33 cellular contexts compared by ENCODE assay signal in the genomic region with DNA sequence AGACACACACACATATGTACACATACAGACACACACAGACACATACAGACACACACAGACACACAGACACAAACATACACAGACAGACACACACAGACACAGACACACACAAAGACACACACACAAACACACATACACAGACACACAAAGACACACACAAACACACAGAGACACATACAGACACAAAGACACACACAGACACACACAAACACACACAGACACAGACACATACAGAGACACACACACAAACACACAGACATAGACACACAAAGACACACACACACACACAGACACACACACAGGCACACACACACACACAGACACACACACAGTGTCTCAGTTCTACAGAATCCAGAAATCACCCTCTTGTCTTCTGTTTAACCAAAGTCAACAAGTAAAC.
"Had no signal": no experiment of that assay in that cellular context is flagged by ENCODE, and none has a peak within 500 bp of the region (broad histone marks: within the 10 kb centered on the region; RNA-seq: fewer than 3 reads in every experiment).

No MANE protein-coding gene starts in this region.

- H3K4me3 ChIP-seq: body of pancreas, esophagus muscularis mucosa, gastrocnemius medialis, heart left ventricle had no signal

- H3K36me3 ChIP-seq: esophagus muscularis mucosa, gastrocnemius medialis, heart left ventricle, WERI-Rb-1 had no signal

- ATAC-seq: activated CD4-positive, CD25-positive, alpha-beta regulatory T cell treated with anti-CD3 and anti-CD28 coated beads, Interleukin-2, amount 50 U/mL, for 24 hours; activated CD8-positive, alpha-beta T cell treated with anti-CD3 and anti-CD28 coated beads for 36 hours; activated T-cell treated with anti-CD3 and anti-CD28 coated beads, Interleukin-2, amount 50 U/mL, for 4 hours; activated T-helper 17 cell treated with anti-CD3 and anti-CD28 coated beads, Interleukin-2, amount 50 U/mL, for 72 hours; body of pancreas; effector memory CD8-positive, alpha-beta T cell; foreskin keratinocyte; gastrocnemius medialis; heart left ventricle; T-helper 17 cell had no signal

- H3K27ac Mint-ChIP-seq: activated B cell treated with CpG ODN at 0.5 μM for 24 hours; activated CD8-positive, alpha-beta T cell treated with anti-CD3 and anti-CD28 coated beads for 36 hours; activated naive CD8-positive, alpha-beta T cell; activated T-helper 17 cell treated with anti-CD3 and anti-CD28 coated beads, Interleukin-2, amount 50 U/mL, for 72 hours; effector memory CD8-positive, alpha-beta T cell; T-helper 17 cell; T-helper 2 cell treated with Interferon-gamma antibody and Interleukin-4, amounts not matched to agents 5 μg/mL and 100 μg/mL, for 36 hours had no signal

- H3K4me1 ChIP-seq: body of pancreas, esophagus muscularis mucosa, foreskin keratinocyte, gastrocnemius medialis, heart left ventricle had no signal

- H3K4me1 Mint-ChIP-seq: activated B cell treated with CpG ODN at 0.5 μM for 24 hours, T-helper 17 cell had no signal

- H3K4me3 Mint-ChIP-seq: activated B cell treated with CpG ODN at 0.5 μM for 24 hours; activated CD8-positive, alpha-beta T cell treated with anti-CD3 and anti-CD28 coated beads for 36 hours; activated naive CD8-positive, alpha-beta T cell; activated T-cell treated with anti-CD3 and anti-CD28 coated beads, Interleukin-2, amount 50 U/mL, for 4 hours; activated T-helper 17 cell treated with anti-CD3 and anti-CD28 coated beads, Interleukin-2, amount 50 U/mL, for 72 hours; effector memory CD8-positive, alpha-beta T cell; T-helper 17 cell; T-helper 2 cell treated with Interferon-gamma antibody and Interleukin-4, amounts not matched to agents 5 μg/mL and 100 μg/mL, for 36 hours had no signal

- H3K36me3 Mint-ChIP-seq: activated naive CD8-positive, alpha-beta T cell had no signal

- DNase-seq: activated B cell treated with CpG ODN at 0.5 μM for 24 hours; activated CD4-positive, alpha-beta T cell treated with anti-CD3 and anti-CD28 coated beads for 48 hours; activated CD4-positive, alpha-beta T cell treated with anti-CD3 and anti-CD28 coated beads, Interleukin-2, amount 50 U/mL, for 1 hour; activated CD4-positive, alpha-beta T cell treated with anti-CD3 and anti-CD28 coated beads, Interleukin-2, amount 50 U/mL, for 48 hours; activated CD8-positive, alpha-beta memory T cell treated with anti-CD3 and anti-CD28 coated beads for 24 hours; activated CD8-positive, alpha-beta T cell treated with anti-CD3 and anti-CD28 coated beads for 36 hours; activated effector memory CD4-positive, alpha-beta T cell treated with Interleukin-2 at 50 U/mL for 16 hours; activated gamma-delta T cell treated with Interleukin-2 at 50 U/mL for 16 hours; activated naive CD4-positive, alpha-beta T cell treated with anti-CD3 and anti-CD28 coated beads, Interleukin-2, amount 50 U/mL, for 16 hours; activated naive CD4-positive, alpha-beta T cell treated with Interleukin-2 at 50 U/mL for 16 hours; activated T-cell treated with anti-CD3 and anti-CD28 coated beads, Interleukin-2, amount 50 U/mL, for 4 hours; amniotic stem cell; anterior cingulate cortex; body of pancreas; caudate nucleus; cortex of kidney; dermis blood vessel endothelial cell; effector CD4-positive, alpha-beta T cell; effector memory CD8-positive, alpha-beta T cell; erythroblast; foreskin keratinocyte; gastrocnemius medialis; glutamatergic neuron; heart left ventricle; T-helper 17 cell; T1000; WERI-Rb-1 had no signal

- H3K9me3 Mint-ChIP-seq: activated B cell treated with CpG ODN at 0.5 μM for 24 hours; activated CD8-positive, alpha-beta T cell treated with anti-CD3 and anti-CD28 coated beads for 36 hours; activated T-cell treated with anti-CD3 and anti-CD28 coated beads, Interleukin-2, amount 50 U/mL, for 4 hours had no signal

- H3K27me3 ChIP-seq: body of pancreas, foreskin keratinocyte had no signal

- H3K27me3 Mint-ChIP-seq: activated CD8-positive, alpha-beta T cell treated with anti-CD3 and anti-CD28 coated beads for 36 hours; T-helper 17 cell had no signal

- H3K9me3 ChIP-seq: esophagus muscularis mucosa, gastrocnemius medialis had no signal

- H3K27ac ChIP-seq: body of pancreas, esophagus muscularis mucosa, foreskin keratinocyte, gastrocnemius medialis, heart left ventricle, WERI-Rb-1 had no signal

- FAIRE-seq: colon had no signal
